28 cellular contexts compared by ENCODE assay signal in genomic region chr5:116736671-116737070, GRCh38.
"Had no signal": no experiment of that assay in that cellular context is flagged by ENCODE, and none has a peak within 500 bp of the region (broad histone marks: within the 10 kb centered on the region; RNA-seq: fewer than 3 reads in every experiment).

No MANE protein-coding gene starts in this region.

- DNase-seq: stimulated activated CD4-positive, alpha-beta T cell treated with anti-CD3 and anti-CD28 coated beads, Interleukin-2, amount 100 ng/mL, for 48 hours; stimulated activated CD4-positive, alpha-beta T cell treated with anti-CD3 and anti-CD28 coated beads, Interleukin-4, amount 100 ng/mL, for 1 hour; stimulated activated CD4-positive, alpha-beta T cell treated with anti-CD3 and anti-CD28 coated beads, Interleukin-4, amount 100 ng/mL, for 24 hours; stimulated activated CD4-positive, alpha-beta T cell treated with anti-CD3 and anti-CD28 coated beads, Interleukin-4, amount 100 ng/mL, for 4 hours; stimulated activated CD8-positive, alpha-beta memory T cell treated with anti-CD3 and anti-CD28 coated beads, Interleukin-4, amount 100 ng/mL, for 48 hours; stimulated activated naive B cell treated with anti-CD40 and anti-IgM and Interleukin-4, amounts not matched to agents 10 μg/mL and 1 μg/mL and 100 μg/mL, for 72 hours; stimulated activated naive CD4-positive, alpha-beta T cell; stimulated activated naive CD4-positive, alpha-beta T cell treated with Interleukin-2 at 50 U/mL for 16 hours; stimulated activated naive CD8-positive, alpha-beta T cell treated with anti-CD3 and anti-CD28 coated beads, Interleukin-15, amount 100 ng/mL, for 72 hours; stimulated activated naive CD8-positive, alpha-beta T cell treated with anti-CD3 and anti-CD28 coated beads, Interleukin-15, Interleukin-2, amounts not matched to agents 100 U/mL and 50 U/mL, for 24 hours; stomach; substantia nigra; testis; thyroid gland; tibial artery; transverse colon; trophoblast cell; upper lobe of left lung; upper lobe of right lung; uterus had no signal

- H3K4me1 Mint-ChIP-seq: stimulated activated effector memory CD8-positive, alpha-beta T cell treated with anti-CD3 and anti-CD28 coated beads, Interleukin-12 subunit alpha, Interleukin-12 subunit beta, amount 100 ng/mL, for 72 hours; stimulated activated memory B cell treated with anti-CD40 and anti-IgM and Interleukin-4, amounts not matched to agents 10 μg/mL and 1 μg/mL and 100 μg/mL, for 72 hours; stimulated activated naive B cell treated with anti-CD40 and anti-IgM and Interleukin-4, amounts not matched to agents 10 μg/mL and 1 μg/mL and 100 μg/mL, for 72 hours; stimulated activated naive CD8-positive, alpha-beta T cell treated with anti-CD3 and anti-CD28 coated beads, Interleukin-15, amount 100 ng/mL, for 72 hours had no signal

- H3K36me3 ChIP-seq: stomach, suprapubic skin, thoracic aorta, thyroid gland, tibial artery, tibial nerve, transverse colon, upper lobe of left lung, upper lobe of right lung, uterus, vagina had no signal

- H3K9me3 ChIP-seq: stomach, suprapubic skin, testis, thoracic aorta, thyroid gland, tibial artery, tibial nerve, transverse colon, upper lobe of left lung, upper lobe of right lung, uterus, vagina had no signal

- ATAC-seq: stimulated activated effector memory CD8-positive, alpha-beta T cell treated with anti-CD3 and anti-CD28 coated beads, Interleukin-12 subunit alpha, Interleukin-12 subunit beta, amount 100 ng/mL, for 72 hours; stimulated activated memory B cell treated with anti-CD40 and anti-IgM and Interleukin-4, amounts not matched to agents 10 μg/mL and 1 μg/mL and 100 μg/mL, for 72 hours; stimulated activated naive B cell treated with anti-CD40 and anti-IgM and Interleukin-4, amounts not matched to agents 10 μg/mL and 1 μg/mL and 100 μg/mL, for 72 hours; stimulated activated naive CD8-positive, alpha-beta T cell treated with anti-CD3 and anti-CD28 coated beads, Interleukin-15, amount 100 ng/mL, for 72 hours; stimulated activated naive CD8-positive, alpha-beta T cell treated with anti-CD3 and anti-CD28 coated beads, Interleukin-15, Interleukin-2, amounts not matched to agents 100 U/mL and 50 U/mL, for 24 hours; upper lobe of right lung had no signal

- H3K4me3 ChIP-seq: stomach, suprapubic skin, testis, thoracic aorta, thyroid gland, tibial artery, tibial nerve, transverse colon, upper lobe of left lung, upper lobe of right lung, uterus, vagina had no signal

- H3K27me3 ChIP-seq: stomach, suprapubic skin, testis, thyroid gland, tibial artery, tibial nerve, transverse colon, upper lobe of left lung, upper lobe of right lung, uterus, vagina had no signal

- H3K27ac Mint-ChIP-seq: stimulated activated effector memory CD8-positive, alpha-beta T cell treated with anti-CD3 and anti-CD28 coated beads, Interleukin-12 subunit alpha, Interleukin-12 subunit beta, amount 100 ng/mL, for 72 hours; stimulated activated memory B cell treated with anti-CD40 and anti-IgM and Interleukin-4, amounts not matched to agents 10 μg/mL and 1 μg/mL and 100 μg/mL, for 72 hours; stimulated activated naive B cell treated with anti-CD40 and anti-IgM and Interleukin-4, amounts not matched to agents 10 μg/mL and 1 μg/mL and 100 μg/mL, for 72 hours; stimulated activated naive CD8-positive, alpha-beta T cell treated with anti-CD3 and anti-CD28 coated beads, Interleukin-15, amount 100 ng/mL, for 72 hours; stimulated activated naive CD8-positive, alpha-beta T cell treated with anti-CD3 and anti-CD28 coated beads, Interleukin-15, Interleukin-2, amounts not matched to agents 100 ng/mL and 50 ng/mL, for 24 hours; type B pancreatic cell had no signal

- H3K4me1 ChIP-seq: testis had no signal

- H3K4me3 Mint-ChIP-seq: stimulated activated effector memory CD8-positive, alpha-beta T cell treated with anti-CD3 and anti-CD28 coated beads, Interleukin-12 subunit alpha, Interleukin-12 subunit beta, amount 100 ng/mL, for 72 hours; stimulated activated memory B cell treated with anti-CD40 and anti-IgM and Interleukin-4, amounts not matched to agents 10 μg/mL and 1 μg/mL and 100 μg/mL, for 72 hours; stimulated activated naive B cell treated with anti-CD40 and anti-IgM and Interleukin-4, amounts not matched to agents 10 μg/mL and 1 μg/mL and 100 μg/mL, for 72 hours; stimulated activated naive CD8-positive, alpha-beta T cell treated with anti-CD3 and anti-CD28 coated beads, Interleukin-15, amount 100 ng/mL, for 72 hours; stimulated activated naive CD8-positive, alpha-beta T cell treated with anti-CD3 and anti-CD28 coated beads, Interleukin-15, Interleukin-2, amounts not matched to agents 100 ng/mL and 50 ng/mL, for 24 hours; type B pancreatic cell had no signal

- H3K27ac ChIP-seq: stomach, suprapubic skin, testis, thoracic aorta, thyroid gland, tibial artery, tibial nerve, transverse colon, upper lobe of left lung, upper lobe of right lung, uterus, vagina had no signal

- H3K9me3 Mint-ChIP-seq: stimulated activated effector memory CD8-positive, alpha-beta T cell treated with anti-CD3 and anti-CD28 coated beads, Interleukin-12 subunit alpha, Interleukin-12 subunit beta, amount 100 ng/mL, for 72 hours; stimulated activated memory B cell treated with anti-CD40 and anti-IgM and Interleukin-4, amounts not matched to agents 10 μg/mL and 1 μg/mL and 100 μg/mL, for 72 hours; stimulated activated naive B cell treated with anti-CD40 and anti-IgM and Interleukin-4, amounts not matched to agents 10 μg/mL and 1 μg/mL and 100 μg/mL, for 72 hours; stimulated activated naive CD8-positive, alpha-beta T cell treated with anti-CD3 and anti-CD28 coated beads, Interleukin-15, amount 100 ng/mL, for 72 hours; stimulated activated naive CD8-positive, alpha-beta T cell treated with anti-CD3 and anti-CD28 coated beads, Interleukin-15, Interleukin-2, amounts not matched to agents 100 ng/mL and 50 ng/mL, for 24 hours had no signal

- H3K36me3 Mint-ChIP-seq: stimulated activated effector memory CD8-positive, alpha-beta T cell treated with anti-CD3 and anti-CD28 coated beads, Interleukin-12 subunit alpha, Interleukin-12 subunit beta, amount 100 ng/mL, for 72 hours; stimulated activated memory B cell treated with anti-CD40 and anti-IgM and Interleukin-4, amounts not matched to agents 10 μg/mL and 1 μg/mL and 100 μg/mL, for 72 hours; stimulated activated naive B cell treated with anti-CD40 and anti-IgM and Interleukin-4, amounts not matched to agents 10 μg/mL and 1 μg/mL and 100 μg/mL, for 72 hours had no signal
